8 cellular contexts compared by ENCODE assay signal in genomic region chr6:30130887-30131862, GRCh38. TPM values are rescaled to one million over a fixed set of nuclear protein-coding genes. Genes with fewer than 3 reads are reported as not detected.
DNase-seq lines count a peak whose midpoint lies in the region; ATAC-seq and TF ChIP-seq lines count a peak whose summit lies in the region.

No MANE protein-coding gene starts in this region.

- H3K4me3 Mint-ChIP-seq in naive thymus-derived CD8-positive, alpha-beta T cell = peak overlapping the region in 5 of 10 donors; percentile 7 to 40 (median 20)
- no peak overlapping the region for H3K4me3 Mint-ChIP-seq in stimulated activated memory B cell treated with anti-CD40 and anti-IgM and Interleukin-4, amounts not matched to agents 10 μg/mL and 1 μg/mL and 100 μg/mL, for 72 hours

- CTCF ChIA-PET in Panc1 (lab: Charles Lee) = interaction anchor here (0.7 to 5.5 kb wide), 7 partner anchors 12 to 75 kb away, joined by 3 to 68 read pairs (median 4); partner anchors contain the start of gene PPP1R11

- peaks cover 10% of the 10 kb centered on the region; the same call in 1 of the 2 replicates for H3K4me1 ChIP-seq in Panc1 (ENCODE audit: control insufficient read depth, insufficient read depth, low read length)
- H3K4me1 ChIP-seq in esophagus squamous epithelium = peaks cover 6 to 28% (median 10%) of the 10 kb centered on the region in 3 donors

- peaks cover 6 to 14% (median 8%) of the 10 kb centered on the region in 4 donors for H3K4me1 Mint-ChIP-seq in naive thymus-derived CD8-positive, alpha-beta T cell
- H3K4me1 Mint-ChIP-seq in stimulated activated memory B cell treated with anti-CD40 and anti-IgM and Interleukin-4, amounts not matched to agents 10 μg/mL and 1 μg/mL and 100 μg/mL, for 72 hours = peaks cover 15% of the 10 kb centered on the region

- H3K36me3 Mint-ChIP-seq in naive thymus-derived CD8-positive, alpha-beta T cell = peaks cover 0 to 1% (median 0%) of the 10 kb centered on the region in 3 donors
- H3K36me3 Mint-ChIP-seq in stimulated activated memory B cell treated with anti-CD40 and anti-IgM and Interleukin-4, amounts not matched to agents 10 μg/mL and 1 μg/mL and 100 μg/mL, for 72 hours = no peaks in the 10 kb centered on the region

- POLR2A ChIA-PET in Panc1 (lab: Charles Lee) = interaction anchor here (1.2 kb wide), 1 partner anchor 29 kb away, joined by 4 read pairs; no protein-coding TSS in a partner anchor
- POLR2A ChIA-PET in naive thymus-derived CD8-positive, alpha-beta T cell (lab: Charles Lee) = interaction anchor here (2.8 kb wide), 1 partner anchor 29 kb away, joined by 18 read pairs; no protein-coding TSS in a partner anchor

- H3K9me3 ChIP-seq in Panc1 (ENCODE audit: control insufficient read depth, insufficient read depth, low read depth, low read length) (no peaks in the 10 kb centered on the region), esophagus squamous epithelium (no peaks in the 10 kb centered on the region)

- TF ChIP-seq CTCF in Panc1 (IDR thresholded peaks at IDR 0.05) (peak; percentile 98), esophagus squamous epithelium (IDR thresholded peaks at IDR 0.05) (peak; percentile 88 to 96 (median 93))

- no TSS peak for BruUV-seq in Panc1 (replicated peaks; lab: Mats Ljungman, UMichigan)

- H3K36me3 ChIP-seq in Panc1 (ENCODE audit: control insufficient read depth, insufficient read depth, low read length) = no peaks in the 10 kb centered on the region
- H3K36me3 ChIP-seq in esophagus squamous epithelium = no peaks in the 10 kb centered on the region

- in situ Hi-C loops in Panc1 (cut with HindIII; ENCODE audit: low pct_unique_long_range_greater_than_20kb, low sequenced_read_pairs) = no loop called here

- DNase-seq in SIG-M5 treated with dmso at 0.1 percent for 504 hours (lab: John Stamatoyannopoulos, UW; ENCODE audit: unreplicated experiment) (peak; percentile 73), SIG-M5 (lab: John Stamatoyannopoulos, UW) (no peak), Panc1 (ENCODE audit: low read depth, low spot score) (peak; percentile 64), esophagus squamous epithelium (lab: John Stamatoyannopoulos, UW) (peak; percentile 10)
- peak; percentile 45 for DNase-seq in activated T-cell treated with anti-CD3 and anti-CD28 coated beads, Interleukin-2, amount 50 U/mL, for 1 hour
- DNase-seq in naive thymus-derived CD8-positive, alpha-beta T cell = peak in 9 of 10 donors; percentile 56 to 86 (median 71)

- peak; percentile 93 for ATAC-seq in Panc1
- ATAC-seq in naive thymus-derived CD8-positive, alpha-beta T cell = peak; percentile 95 to 98
- peak; percentile 88 for ATAC-seq in stimulated activated memory B cell treated with anti-CD40 and anti-IgM and Interleukin-4, amounts not matched to agents 10 μg/mL and 1 μg/mL and 100 μg/mL, for 72 hours

- no peak overlapping the region for H3K4me3 ChIP-seq in Panc1 (ENCODE audit: low read depth in 2 of 2, low read length in 2 of 2)
- peak overlapping the region in 1 of 4 donors; percentile 13 for H3K4me3 ChIP-seq in esophagus squamous epithelium

- intact Hi-C loops in Panc1 (cut with micrococcal nuclease; ENCODE audit: unreplicated experiment) (loop anchor here (1.0 kb wide), 1 partner anchor 28 kb away; no protein-coding TSS in a partner anchor), esophagus squamous epithelium (cut with DNase I) (no loop called here)

- H3K27ac Mint-ChIP-seq in naive thymus-derived CD8-positive, alpha-beta T cell = no peak overlapping the region
- no peak overlapping the region for H3K27ac Mint-ChIP-seq in stimulated activated memory B cell treated with anti-CD40 and anti-IgM and Interleukin-4, amounts not matched to agents 10 μg/mL and 1 μg/mL and 100 μg/mL, for 72 hours

- TF ChIP-seq EP300 in Ishikawa (IDR thresholded peaks at IDR 0.05; ENCODE audit: borderline replicate concordance) = no peak

- peak overlapping the region; percentile 15; the same call in 1 of the 2 replicates for H3K27ac ChIP-seq in Panc1 (ENCODE audit: low read length)
- no peak overlapping the region for H3K27ac ChIP-seq in esophagus squamous epithelium

- no peaks in the 10 kb centered on the region for H3K9me3 Mint-ChIP-seq in naive thymus-derived CD8-positive, alpha-beta T cell
- H3K9me3 Mint-ChIP-seq in stimulated activated memory B cell treated with anti-CD40 and anti-IgM and Interleukin-4, amounts not matched to agents 10 μg/mL and 1 μg/mL and 100 μg/mL, for 72 hours = no peaks in the 10 kb centered on the region

- peaks cover 25 to 73% (median 68%) of the 10 kb centered on the region in 5 donors for H3K27me3 Mint-ChIP-seq in naive thymus-derived CD8-positive, alpha-beta T cell
- H3K27me3 Mint-ChIP-seq in stimulated activated memory B cell treated with anti-CD40 and anti-IgM and Interleukin-4, amounts not matched to agents 10 μg/mL and 1 μg/mL and 100 μg/mL, for 72 hours = peaks cover 67% of the 10 kb centered on the region

- 26 to 28% methylated on average over 15 to 16 of the region's 16 CpGs for WGBS in esophagus squamous epithelium, 2 donors

- TF ChIP-seq POLR2A in esophagus squamous epithelium (IDR thresholded peaks at IDR 0.05) = no peak

- peaks cover 19% of the 10 kb centered on the region for H3K27me3 ChIP-seq in Panc1 (ENCODE audit: control insufficient read depth, insufficient read depth, low read length)
- H3K27me3 ChIP-seq in esophagus squamous epithelium = peaks cover 0 to 100% (median 23%) of the 10 kb centered on the region in 4 donors

- peak; percentile 86 for TF ChIP-seq RAD21 in Ishikawa (IDR thresholded peaks at IDR 0.05; ENCODE audit: low read depth)

TF ChIP-seq in Ishikawa, 13 proteins besides CTCF, POLR2A, EP300 and RAD21 (continues in another document):
- TF ChIP-seq EGR1 (IDR thresholded peaks at IDR 0.05) = no peak
- no peak for TF ChIP-seq USF1 (IDR thresholded peaks at IDR 0.05)
- TF ChIP-seq CEBPB (IDR thresholded peaks at IDR 0.05) = no peak
- TF ChIP-seq TAF1 (IDR thresholded peaks at IDR 0.05; ENCODE audit: low read depth) = no peak
- TF ChIP-seq, protein P1, sequence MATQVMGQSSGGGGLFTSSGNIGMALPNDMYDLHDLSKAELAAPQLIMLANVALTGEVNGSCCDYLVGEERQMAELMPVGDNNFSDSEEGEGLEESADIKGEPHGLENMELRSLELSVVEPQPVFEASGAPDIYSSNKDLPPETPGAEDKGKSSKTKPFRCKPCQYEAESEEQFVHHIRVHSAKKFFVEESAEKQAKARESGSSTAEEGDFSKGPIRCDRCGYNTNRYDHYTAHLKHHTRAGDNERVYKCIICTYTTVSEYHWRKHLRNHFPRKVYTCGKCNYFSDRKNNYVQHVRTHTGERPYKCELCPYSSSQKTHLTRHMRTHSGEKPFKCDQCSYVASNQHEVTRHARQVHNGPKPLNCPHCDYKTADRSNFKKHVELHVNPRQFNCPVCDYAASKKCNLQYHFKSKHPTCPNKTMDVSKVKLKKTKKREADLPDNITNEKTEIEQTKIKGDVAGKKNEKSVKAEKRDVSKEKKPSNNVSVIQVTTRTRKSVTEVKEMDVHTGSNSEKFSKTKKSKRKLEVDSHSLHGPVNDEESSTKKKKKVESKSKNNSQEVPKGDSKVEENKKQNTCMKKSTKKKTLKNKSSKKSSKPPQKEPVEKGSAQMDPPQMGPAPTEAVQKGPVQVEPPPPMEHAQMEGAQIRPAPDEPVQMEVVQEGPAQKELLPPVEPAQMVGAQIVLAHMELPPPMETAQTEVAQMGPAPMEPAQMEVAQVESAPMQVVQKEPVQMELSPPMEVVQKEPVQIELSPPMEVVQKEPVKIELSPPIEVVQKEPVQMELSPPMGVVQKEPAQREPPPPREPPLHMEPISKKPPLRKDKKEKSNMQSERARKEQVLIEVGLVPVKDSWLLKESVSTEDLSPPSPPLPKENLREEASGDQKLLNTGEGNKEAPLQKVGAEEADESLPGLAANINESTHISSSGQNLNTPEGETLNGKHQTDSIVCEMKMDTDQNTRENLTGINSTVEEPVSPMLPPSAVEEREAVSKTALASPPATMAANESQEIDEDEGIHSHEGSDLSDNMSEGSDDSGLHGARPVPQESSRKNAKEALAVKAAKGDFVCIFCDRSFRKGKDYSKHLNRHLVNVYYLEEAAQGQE (IDR thresholded peaks at IDR 0.05; ENCODE audit: low read depth) = no peak
- no peak for TF ChIP-seq TEAD4 (IDR thresholded peaks at IDR 0.05)
- no peak for TF ChIP-seq CREB1 (IDR thresholded peaks at IDR 0.05; ENCODE audit: low read depth)
- TF ChIP-seq FOXM1 (IDR thresholded peaks at IDR 0.05; ENCODE audit: borderline replicate concordance, low read depth) = no peak
- no peak for TF ChIP-seq ZBTB7A (IDR thresholded peaks at IDR 0.05; ENCODE audit: low read depth)

RNA-seq across cellular contexts. Expression of gene TRIM40, which starts 4.8 kb away (rescaled TPM):
- total RNA-seq in Panc1 (2021; ENCODE audit: unreplicated experiment) = not detected
- polyA plus RNA-seq in Panc1 (2012; ENCODE audit: insufficient read length) = not detected
- total RNA-seq in esophagus squamous epithelium = not detected
- total RNA-seq in naive thymus-derived CD8-positive, alpha-beta T cell = not detected
- not detected for polyA plus RNA-seq in naive thymus-derived CD8-positive, alpha-beta T cell

RNA-seq across cellular contexts. Expression of gene TRIM31, which starts 18.3 kb away (rescaled TPM):
- total RNA-seq in Panc1 (2021; ENCODE audit: unreplicated experiment) (not detected), esophagus squamous epithelium (under 1 TPM in 1 of 4 donors, not detected in 3; 0.23 TPM)
- polyA plus RNA-seq in Panc1 (2012; ENCODE audit: insufficient read length) = not detected
- total RNA-seq in naive thymus-derived CD8-positive, alpha-beta T cell = not detected
- under 1 TPM in 1 of 3 donors, not detected in 2; 0.07 TPM for polyA plus RNA-seq in naive thymus-derived CD8-positive, alpha-beta T cell

RNA-seq across cellular contexts. Expression of gene TRIM10, which starts 29.8 kb away (rescaled TPM):
- total RNA-seq in Panc1 (2021; ENCODE audit: unreplicated experiment) (not detected), esophagus squamous epithelium (not detected)
- polyA plus RNA-seq in Panc1 (2012; ENCODE audit: insufficient read length) = not detected
- not detected for total RNA-seq in naive thymus-derived CD8-positive, alpha-beta T cell
- not detected for polyA plus RNA-seq in naive thymus-derived CD8-positive, alpha-beta T cell

RNA-seq across cellular contexts. Expression of gene TRIM15, which starts 32.2 kb away (rescaled TPM):
- total RNA-seq in Panc1 (2021; ENCODE audit: unreplicated experiment) (0.13 TPM), esophagus squamous epithelium (not detected)
- not detected for polyA plus RNA-seq in Panc1 (2012; ENCODE audit: insufficient read length)
- not detected for total RNA-seq in naive thymus-derived CD8-positive, alpha-beta T cell
- polyA plus RNA-seq in naive thymus-derived CD8-positive, alpha-beta T cell = not detected

RNA-seq across cellular contexts. Expression of gene RNF39, which starts 55.6 kb away (rescaled TPM):
- total RNA-seq in Panc1 (2021; ENCODE audit: unreplicated experiment) = not detected
- polyA plus RNA-seq in Panc1 (2012; ENCODE audit: insufficient read length) = 0.70 TPM
- total RNA-seq in esophagus squamous epithelium = 10 to 100 TPM in 1 of 4 donors, 1 to 10 TPM in 3; 3.1 to 11.4 (median 9.2) TPM
- total RNA-seq in naive thymus-derived CD8-positive, alpha-beta T cell = not detected
- polyA plus RNA-seq in naive thymus-derived CD8-positive, alpha-beta T cell = under 1 TPM in 1 of 3 donors, not detected in 2; 0.10 TPM
